Comparison of ENCODE assay signal across 25 cellular contexts in the genomic region with DNA sequence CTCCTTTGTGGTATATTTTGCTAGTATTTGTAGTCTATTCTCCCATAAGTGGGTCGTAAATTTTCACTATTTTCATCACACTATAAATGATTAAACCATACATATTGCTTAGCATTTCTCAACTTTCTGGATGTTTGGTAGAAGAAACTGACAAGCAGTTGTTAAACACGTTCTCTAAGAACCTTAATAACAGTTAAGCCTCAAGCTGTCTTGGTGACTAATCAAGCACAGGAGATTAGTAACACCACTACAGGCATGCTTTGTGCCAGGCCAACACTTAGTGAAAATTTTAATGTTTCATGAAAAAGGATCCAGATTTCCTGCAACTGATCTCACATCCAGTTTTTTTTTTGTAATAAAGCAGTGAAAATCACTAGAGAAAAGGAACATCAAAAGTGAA.
"Had no signal": no experiment of that assay in that cellular context is flagged by ENCODE, and none has a peak within 500 bp of the region (broad histone marks: within the 10 kb centered on the region; RNA-seq: fewer than 3 reads in every experiment).

No MANE protein-coding gene starts in this region.

- H3K4me1 ChIP-seq: body of pancreas, left lung, lower lobe of right lung, right lobe of liver had no signal

- H3K36me3 ChIP-seq: left lung, lower lobe of right lung, right lobe of liver, thoracic aorta had no signal

- FAIRE-seq: frontal cortex, islet of Langerhans, urothelium cell line had no signal

- DNase-seq: activated CD4-positive, alpha-beta T cell treated with anti-CD3 and anti-CD28 coated beads for 36 hours; activated CD4-positive, CD25-positive, alpha-beta regulatory T cell; activated CD8-positive, alpha-beta memory T cell treated with anti-CD3 and anti-CD28 coated beads, Interleukin-2, amount 10 ng/mL, durations not matched to agents 7 days and 5 days; activated CD8-positive, alpha-beta T cell treated with anti-CD3 and anti-CD28 coated beads, Interleukin-2, amount 10 ng/mL, durations not matched to agents 7 days and 5 days; activated naive CD4-positive, alpha-beta T cell; activated T-cell treated with anti-CD3 and anti-CD28 coated beads for 4 hours; activated T-cell treated with anti-CD3 and anti-CD28 coated beads, Interleukin-2, amount 50 U/mL, for 72 hours; anterior cingulate cortex; body of pancreas; glutamatergic neuron; left lung; lower lobe of right lung; mesenchymal stem cell; naive thymus-derived CD8-positive, alpha-beta T cell; right lobe of liver; stimulated activated CD4-positive, alpha-beta T cell treated with anti-CD3 and anti-CD28 coated beads, Interleukin-12 subunit alpha, Interleukin-12 subunit beta, amount 100 ng/mL, for 4 hours; stimulated activated CD4-positive, alpha-beta T cell treated with anti-CD3 and anti-CD28 coated beads, Interleukin-4, amount 100 ng/mL, for 24 hours; T-helper 2 cell had no signal

- H3K27ac ChIP-seq: body of pancreas, epithelial cell of prostate, left lung, lower lobe of right lung, right lobe of liver, thoracic aorta had no signal

- H3K27me3 ChIP-seq: body of pancreas, left lung had no signal

- ATAC-seq: activated CD4-positive, alpha-beta T cell treated with anti-CD3 and anti-CD28 coated beads for 36 hours; activated CD8-positive, alpha-beta memory T cell treated with anti-CD3 and anti-CD28 coated beads, Interleukin-2, amount 10 ng/mL, durations not matched to agents 7 days and 5 days; activated CD8-positive, alpha-beta T cell treated with anti-CD3 and anti-CD28 coated beads, Interleukin-2, amount 10 ng/mL, durations not matched to agents 7 days and 5 days; activated naive CD4-positive, alpha-beta T cell treated with anti-CD3 and anti-CD28 coated beads, Interleukin-2, amount 50 U/mL, for 72 hours; activated T-cell treated with anti-CD3 and anti-CD28 coated beads, Interleukin-2, amount 50 U/mL, for 72 hours; body of pancreas; left lung; lower lobe of right lung; naive thymus-derived CD8-positive, alpha-beta T cell; right lobe of liver; stimulated activated effector memory CD8-positive, alpha-beta T cell treated with anti-CD3 and anti-CD28 coated beads, Interleukin-12 subunit alpha, Interleukin-12 subunit beta, amount 100 ng/mL, for 72 hours had no signal

- H3K4me3 ChIP-seq: body of pancreas, left lung, lower lobe of right lung, right lobe of liver, thoracic aorta had no signal

- H3K9me3 ChIP-seq: body of pancreas, left lung, lower lobe of right lung, right lobe of liver, thoracic aorta had no signal
